Comparison of ENCODE assay signal across 23 cellular contexts in the genomic region with DNA sequence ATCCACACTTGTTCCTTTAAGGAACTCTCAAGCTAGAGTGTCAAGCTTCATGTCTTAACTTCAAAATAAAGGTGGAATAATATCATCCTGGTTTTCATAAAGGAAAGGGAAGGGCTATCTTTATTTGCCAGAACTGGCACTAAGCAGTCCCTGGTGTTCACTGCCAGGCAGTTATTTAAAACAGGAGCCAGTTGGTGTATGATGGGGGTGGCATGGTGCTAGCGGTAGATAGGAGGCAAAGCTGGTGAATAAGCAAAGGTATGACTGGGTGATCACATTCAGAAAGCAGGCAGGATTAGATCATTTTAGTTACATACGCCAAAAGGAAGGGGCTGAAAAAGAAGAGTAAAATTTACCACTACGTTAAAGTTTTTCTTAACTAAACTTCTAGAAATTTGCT.
A peak's percentile ranks its signal among the peaks of the same experiment; 100 is the strongest.
DNase-seq lines count a peak whose midpoint lies in the region; FAIRE-seq and TF ChIP-seq lines count a peak whose summit lies in the region.
"Had no signal": no experiment of that assay in that cellular context is flagged by ENCODE, and none has a peak within 500 bp of the region (broad histone marks: within the 10 kb centered on the region; RNA-seq: fewer than 3 reads in every experiment).

No MANE protein-coding gene starts in this region.

- H3K36me3 ChIP-seq in keratinocyte (ENCODE audit: control insufficient read depth in 2 of 2, extremely low read depth in 1 of 2, insufficient read depth in 2 of 2, low read length in 2 of 2) (no peaks in the 10 kb centered on the region), subcutaneous abdominal adipose tissue (ENCODE audit: control insufficient read depth in 5 of 5, insufficient read depth in 5 of 5, low read length in 5 of 5) (no peaks in the 10 kb centered on the region)
- H3K36me3 ChIP-seq: BLaER1 treated with 17β-estradiol and CSF1 and Interleukin-3, amounts not matched to agents 10 nM and 100 nM had no signal

- no peaks in the 10 kb centered on the region for H3K27me3 Mint-ChIP-seq in H9 (ENCODE audit: low read depth)
- H3K27me3 Mint-ChIP-seq: B cell; CD4-positive, alpha-beta T cell had no signal

- peak; percentile 5 for FAIRE-seq in keratinocyte (lab: Jason Lieb, UNC)
- FAIRE-seq: A549, D721Med, G401.6, GM12891, GM19239 had no signal

- dilution Hi-C loops in keratinocyte (cut with MboI; ENCODE audit: extremely low pct_ligation_motif_present, low sequenced_read_pairs), result no loop called here

- H2BK15ac ChIP-seq in H9 (ENCODE audit: low read depth, low read length), result no peak overlapping the region

- no peak overlapping the region for H2BK5ac ChIP-seq in H9 (ENCODE audit: insufficient read length, low read length)

- H2BK120ac ChIP-seq in H9 (ENCODE audit: low read depth, low read length, poor library complexity, severe bottlenecking), result no peak overlapping the region

- H3K4ac ChIP-seq in H9 (ENCODE audit: low read depth, low read length), result no peak overlapping the region

- H2BK20ac ChIP-seq in H9 (ENCODE audit: low read depth, low read length, poor library complexity, severe bottlenecking), result no peak overlapping the region

- DNase-seq in H9 (no peak), epithelial cell of esophagus (ENCODE audit: low read depth) (peak; percentile 10), keratinocyte (ENCODE audit: low read depth, low spot score) (no peak), KBM-7 (no peak), HCEC 1CT (no peak)
- DNase-seq in activated CD4-positive, alpha-beta T cell treated with anti-CD3 and anti-CD28 coated beads, Interleukin-2, amount 50 U/mL, for 48 hours, result no peak
- DNase-seq: AML-193; Caco-2; Calu3; CD4-positive, alpha-beta T cell; CD8-positive, alpha-beta T cell; DMS79 treated with DMSO at 0.1 percent for 48 hours; GF-D8 had no signal

- no peaks in the 10 kb centered on the region for H3K79me1 ChIP-seq in H9 (ENCODE audit: insufficient read depth, low read depth, low read length, poor library complexity, severe bottlenecking)

- H2AFZ ChIP-seq in H9 (ENCODE audit: low read length) (no peak overlapping the region), keratinocyte (ENCODE audit: control insufficient read depth, low read length) (no peak overlapping the region)

- H3K9me3 ChIP-seq in H9 (ENCODE audit: control insufficient read depth, low read depth, low read length), result no peaks in the 10 kb centered on the region
- no peaks in the 10 kb centered on the region for H3K9me3 ChIP-seq in keratinocyte (ENCODE audit: control insufficient read depth, low read depth, low read length)
- H3K9me3 ChIP-seq in subcutaneous abdominal adipose tissue (ENCODE audit: control insufficient read depth in 5 of 5, low read length in 5 of 5), result no peaks in the 10 kb centered on the region
- H3K9me3 ChIP-seq: A549; BLaER1 treated with 17β-estradiol and CSF1 and Interleukin-3, amounts not matched to agents 10 nM and 100 nM; Caco-2 had no signal

- H3K23ac ChIP-seq in H9 (ENCODE audit: insufficient read length, low read depth, low read length), result peak overlapping the region; percentile 49

- no peak overlapping the region for H3K9ac ChIP-seq in H9 (ENCODE audit: extremely low read depth, insufficient read length, low read length)
- no peak overlapping the region for H3K9ac ChIP-seq in keratinocyte (ENCODE audit: control insufficient read depth, extremely low read depth, insufficient read depth, low read length)
- peak overlapping the region in 2 of 5 donors; percentile 4 to 51 for H3K9ac ChIP-seq in subcutaneous abdominal adipose tissue (ENCODE audit: low read length in 5 of 5)
- H3K9ac ChIP-seq: BLaER1 treated with 17β-estradiol and CSF1 and Interleukin-3, amounts not matched to agents 10 nM and 100 nM had no signal

- no peak overlapping the region for H3T11ph ChIP-seq in H9 (ENCODE audit: low read length)

- TF ChIP-seq CTCF in H9 (conservative IDR thresholded peaks at IDR 0.05) (no peak), epithelial cell of esophagus (IDR thresholded peaks at IDR 0.05; ENCODE audit: insufficient read depth, low read depth, low read length, missing control alignments) (no peak), keratinocyte (optimal IDR thresholded peaks at IDR 0.05 in 1 of 3, IDR thresholded peaks at IDR 0.05 in 1 of 3, conservative IDR thresholded peaks at IDR 0.05 in 1 of 3; ENCODE audit: extremely low read depth in 1 of 3, insufficient read depth in 2 of 3, low read length in 3 of 3) (no peak)

- H3K36me3 Mint-ChIP-seq in H9 (ENCODE audit: insufficient read depth in 1 of 3, low read depth in 3 of 3), result no peaks in the 10 kb centered on the region
- H3K36me3 Mint-ChIP-seq: CD8-positive, alpha-beta T cell had no signal

- no peak overlapping the region for H3K4me2 ChIP-seq in H9 (ENCODE audit: insufficient read depth, insufficient read length, low read length)
- H3K4me2 ChIP-seq in keratinocyte (ENCODE audit: control insufficient read depth, extremely low read depth, insufficient read depth, low read depth, low read length), result no peak overlapping the region
- H3K4me2 ChIP-seq: A549; BLaER1 treated with 17β-estradiol and CSF1 and Interleukin-3, amounts not matched to agents 10 nM and 100 nM had no signal

- H3K56ac ChIP-seq in H9 (ENCODE audit: insufficient read length, low read depth, low read length), result no peak overlapping the region

- H4K91ac ChIP-seq in H9 (ENCODE audit: insufficient read length, low read depth, low read length), result no peak overlapping the region

- no peaks in the 10 kb centered on the region for H3K23me2 ChIP-seq in H9 (ENCODE audit: insufficient read length, low read depth, low read length, poor library complexity, severe bottlenecking)

- no peaks in the 10 kb centered on the region for H3K27me3 ChIP-seq in H9 (ENCODE audit: insufficient read depth, low read length)
- H3K27me3 ChIP-seq in keratinocyte (ENCODE audit: control insufficient read depth, extremely low read depth, insufficient read depth, low read length), result no peaks in the 10 kb centered on the region
- H3K27me3 ChIP-seq in subcutaneous abdominal adipose tissue (ENCODE audit: control insufficient read depth in 5 of 5, insufficient read depth in 4 of 5, low read length in 5 of 5), result no peaks in the 10 kb centered on the region
- H3K27me3 ChIP-seq: BLaER1 treated with 17β-estradiol and CSF1 and Interleukin-3, amounts not matched to agents 10 nM and 100 nM had no signal

- H3K27ac ChIP-seq in H9 (ENCODE audit: insufficient read length, low read depth, low read length) (no peak overlapping the region), keratinocyte (ENCODE audit: control insufficient read depth, insufficient read depth, low read length) (no peak overlapping the region), subcutaneous abdominal adipose tissue (ENCODE audit: low read depth, low read length) (peak overlapping the region; percentile 78)
- H3K27ac ChIP-seq: 22Rv1; A549; BLaER1 treated with 17β-estradiol and CSF1 and Interleukin-3, amounts not matched to agents 10 nM and 100 nM; C4-2B had no signal

- no peaks in the 10 kb centered on the region for H3K9me3 Mint-ChIP-seq in H9
- H3K9me3 Mint-ChIP-seq: CD4-positive, alpha-beta T cell; CD8-positive, alpha-beta T cell had no signal

- no peaks in the 10 kb centered on the region for H3K4me1 Mint-ChIP-seq in H9
- H3K4me1 Mint-ChIP-seq: B cell had no signal

- H4K5ac ChIP-seq in H9 (ENCODE audit: insufficient read length, low read depth, low read length), result no peak overlapping the region

- no CpG with 5 or more reads among the region's 3 CpGs for WGBS in H9 (ENCODE audit: extremely low coverage, insufficient read length, low lambda C conversion rate)

- no peak overlapping the region for H2BK12ac ChIP-seq in H9 (ENCODE audit: insufficient read length, low read depth, low read length)

- H3K79me2 ChIP-seq in H9 (ENCODE audit: insufficient read depth, low read length) (no peaks in the 10 kb centered on the region), keratinocyte (ENCODE audit: control insufficient read depth, insufficient read depth, low read length) (no peaks in the 10 kb centered on the region)

- no peak overlapping the region for H2AK5ac ChIP-seq in H9 (ENCODE audit: insufficient read length, low read length)

- H3K9me1 ChIP-seq in keratinocyte (ENCODE audit: control insufficient read depth, extremely low read depth, insufficient read depth, low read length), result no peaks in the 10 kb centered on the region

- H3K4me3 Mint-ChIP-seq in H9, result no peak overlapping the region
- H3K4me3 Mint-ChIP-seq: B cell; CD4-positive, alpha-beta T cell; CD8-positive, alpha-beta T cell had no signal

- no peak overlapping the region for H4K8ac ChIP-seq in H9 (replicated peaks; ENCODE audit: insufficient read length, low read depth, low read length)

- H3K18ac ChIP-seq in H9 (ENCODE audit: insufficient read length, low read depth, low read length), result no peak overlapping the region

- in situ Hi-C loops in KBM-7 (cut with MboI; ENCODE audit: low pct_unique_long_range_greater_than_20kb, low sequenced_read_pairs), result no loop called here

- H3K14ac ChIP-seq in H9 (ENCODE audit: insufficient read depth, low read length), result no peak overlapping the region

- H3K27ac Mint-ChIP-seq in H9, result no peak overlapping the region
- H3K27ac Mint-ChIP-seq: B cell; CD4-positive, alpha-beta T cell; CD8-positive, alpha-beta T cell had no signal

- H3K4me3 ChIP-seq in epithelial cell of esophagus (ENCODE audit: low read length) (no peak overlapping the region), keratinocyte (ENCODE audit: control insufficient read depth in 2 of 3, extremely low read depth in 1 of 3, insufficient read depth in 2 of 3, low read depth in 1 of 3, low read length in 3 of 3) (no peak overlapping the region), subcutaneous abdominal adipose tissue (ENCODE audit: low read depth in 1 of 5, low read length in 5 of 5) (no peak overlapping the region)
- H3K4me3 ChIP-seq: A549; BLaER1 treated with 17β-estradiol and CSF1 and Interleukin-3, amounts not matched to agents 10 nM and 100 nM had no signal

- H4K20me1 ChIP-seq in H9 (ENCODE audit: control insufficient read depth, insufficient read depth, insufficient read length) (no peaks in the 10 kb centered on the region), keratinocyte (ENCODE audit: control insufficient read depth, extremely low read depth, insufficient read depth, low read length) (no peaks in the 10 kb centered on the region)
- H4K20me1 ChIP-seq: BLaER1 treated with 17β-estradiol and CSF1 and Interleukin-3, amounts not matched to agents 10 nM and 100 nM had no signal

- H3K4me1 ChIP-seq in H9 (ENCODE audit: insufficient read depth, low read length) (no peaks in the 10 kb centered on the region), keratinocyte (ENCODE audit: control insufficient read depth, extremely low read depth, insufficient read depth, low read length) (no peaks in the 10 kb centered on the region), subcutaneous abdominal adipose tissue (ENCODE audit: control insufficient read depth in 5 of 5, insufficient read depth in 5 of 5, low read length in 5 of 5) (peaks cover 0 to 52% (median 21%) of the 10 kb centered on the region in 5 donors)
- H3K4me1 ChIP-seq: A549, Caco-2 had no signal
